Comparison of ENCODE assay signal across 23 cellular contexts in genomic region chr11:21634491-21634890, GRCh38.
"Had no signal": no experiment of that assay in that cellular context is flagged by ENCODE, and none has a peak within 500 bp of the region (broad histone marks: within the 10 kb centered on the region; RNA-seq: fewer than 3 reads in every experiment).

No MANE protein-coding gene starts in this region.

- H3K4me1 ChIP-seq: colonic mucosa, esophagus squamous epithelium had no signal

- H3K27me3 ChIP-seq: colonic mucosa, esophagus squamous epithelium had no signal

- H3K27ac ChIP-seq: colonic mucosa, epithelial cell of prostate, esophagus squamous epithelium had no signal

- H3K36me3 ChIP-seq: colonic mucosa, esophagus squamous epithelium had no signal

- ATAC-seq: activated CD4-positive, alpha-beta T cell treated with anti-CD3 and anti-CD28 coated beads for 36 hours; activated T-cell treated with anti-CD3 and anti-CD28 coated beads, Interleukin-2, amount 50 U/mL, for 72 hours had no signal

- DNase-seq: activated CD4-positive, alpha-beta memory T cell treated with anti-CD3 and anti-CD28 coated beads for 36 hours; activated CD4-positive, alpha-beta T cell treated with anti-CD3 and anti-CD28 coated beads for 36 hours; activated CD4-positive, alpha-beta T cell treated with anti-CD3 and anti-CD28 coated beads, Interleukin-2, amount 10 ng/mL, durations not matched to agents 24 days and 14 days; activated CD4-positive, CD25-positive, alpha-beta regulatory T cell; activated CD4-positive, CD25-positive, alpha-beta regulatory T cell treated with anti-CD3 and anti-CD28 coated beads, Interleukin-2, amount 50 U/mL, for 72 hours; activated CD8-positive, alpha-beta memory T cell treated with anti-CD3 and anti-CD28 coated beads, Interleukin-2, amount 50 U/mL, for 48 hours; activated gamma-delta T cell; activated naive CD4-positive, alpha-beta T cell; activated naive CD4-positive, alpha-beta T cell treated with anti-CD3 and anti-CD28 coated beads, Interleukin-2, amount 50 U/mL, for 16 hours; activated T-cell treated with anti-CD3 and anti-CD28 coated beads for 4 hours; activated T-cell treated with anti-CD3 and anti-CD28 coated beads, Interleukin-2, amount 50 U/mL, for 24 hours; activated T-cell treated with anti-CD3 and anti-CD28 coated beads, Interleukin-2, amount 50 U/mL, for 72 hours; amniotic stem cell; anterior cingulate cortex; central memory CD4-positive, alpha-beta T cell; cerebellar nuclear complex; colonic mucosa; effector CD8-positive, alpha-beta T cell; esophagus squamous epithelium; foreskin melanocyte; head of caudate nucleus; hippocampal formation had no signal

- H3K4me3 ChIP-seq: colonic mucosa, esophagus squamous epithelium had no signal

- H3K9me3 ChIP-seq: colonic mucosa, esophagus squamous epithelium had no signal
